ENCODE assay signal across 10 cellular contexts in the genomic region with DNA sequence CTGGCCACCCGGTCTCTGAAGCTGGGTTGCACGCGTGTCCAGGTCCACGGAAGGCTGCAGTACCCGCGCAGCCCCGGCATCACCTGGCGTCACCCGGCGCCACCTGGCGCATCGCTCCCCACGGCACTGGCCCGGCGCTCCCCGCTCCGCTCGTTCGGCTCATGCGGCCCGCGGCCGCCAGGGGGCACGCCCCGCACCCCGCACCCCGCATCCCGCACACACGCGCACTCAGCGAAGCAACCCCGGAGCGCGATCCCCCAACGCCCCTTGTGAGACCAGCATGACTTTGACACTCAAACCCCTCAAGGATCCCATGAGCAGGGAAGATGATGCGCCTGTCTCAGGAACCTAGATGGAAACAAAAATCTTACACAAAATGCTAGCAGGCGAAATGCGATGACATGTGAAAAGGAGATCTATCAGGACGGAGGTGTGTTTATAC. TPM values are rescaled to one million over a fixed set of nuclear protein-coding genes. Genes with fewer than 3 reads are reported as not detected.
DNase-seq lines count a peak whose midpoint lies in the region; ATAC-seq and TF ChIP-seq lines count a peak whose summit lies in the region.
"Had no signal": no experiment of that assay in that cellular context is flagged by ENCODE, and none has a peak within 500 bp of the region (broad histone marks: within the 10 kb centered on the region; RNA-seq: fewer than 3 reads in every experiment).

No MANE protein-coding gene starts in this region.

- H3K36me3 ChIP-seq in lung (ENCODE audit: control insufficient read depth in 2 of 2, insufficient read depth in 2 of 2, low read length in 2 of 2) (no peaks in the 10 kb centered on the region), stomach (no peaks in the 10 kb centered on the region)

- no peaks in the 10 kb centered on the region for H3K27me3 ChIP-seq in lung (ENCODE audit: control insufficient read depth, insufficient read depth)
- peaks cover 3 to 42% (median 7%) of the 10 kb centered on the region in 3 donors for H3K27me3 ChIP-seq in stomach

- ATAC-seq in activated CD4-positive, alpha-beta T cell treated with anti-CD3 and anti-CD28 coated beads for 36 hours: peak; percentile 67
- ATAC-seq in lung (ENCODE audit: insufficient read depth, low FRiP score): peak; percentile 36
- ATAC-seq in HG03025 (IDR thresholded peaks at IDR 0.05; ENCODE audit: low FRiP score, unreplicated experiment): no peak

- no peak overlapping the region for H3K27ac Mint-ChIP-seq in activated CD4-positive, alpha-beta T cell treated with anti-CD3 and anti-CD28 coated beads for 36 hours
- no peak overlapping the region for H3K27ac Mint-ChIP-seq in dendritic cell treated with granulocyte-macrophage colony-stimulating factor and Interleukin-4, amounts not matched to agents 40 ng/mL and 50 ng/mL, for 4 days

- H3K36me3 Mint-ChIP-seq in activated CD4-positive, alpha-beta T cell treated with anti-CD3 and anti-CD28 coated beads for 36 hours (ENCODE audit: low read depth): no peaks in the 10 kb centered on the region
- H3K36me3 Mint-ChIP-seq in dendritic cell treated with granulocyte-macrophage colony-stimulating factor and Interleukin-4, amounts not matched to agents 40 ng/mL and 50 ng/mL, for 4 days (ENCODE audit: low read depth): no peaks in the 10 kb centered on the region

- peaks cover 12% of the 10 kb centered on the region for H3K4me1 Mint-ChIP-seq in activated CD4-positive, alpha-beta T cell treated with anti-CD3 and anti-CD28 coated beads for 36 hours
- H3K4me1 Mint-ChIP-seq in dendritic cell treated with granulocyte-macrophage colony-stimulating factor and Interleukin-4, amounts not matched to agents 40 ng/mL and 50 ng/mL, for 4 days (ENCODE audit: low read depth): peaks cover 16% of the 10 kb centered on the region

- peaks cover 3% of the 10 kb centered on the region for H3K27me3 Mint-ChIP-seq in activated CD4-positive, alpha-beta T cell treated with anti-CD3 and anti-CD28 coated beads for 36 hours
- H3K27me3 Mint-ChIP-seq in dendritic cell treated with granulocyte-macrophage colony-stimulating factor and Interleukin-4, amounts not matched to agents 40 ng/mL and 50 ng/mL, for 4 days: peaks cover 43% of the 10 kb centered on the region

- TF ChIP-seq CTCF in GM12874 (IDR thresholded peaks at IDR 0.05; ENCODE audit: insufficient read depth, low read depth, low read length): peak; percentile 91
- peak; percentile 18 for TF ChIP-seq CTCF in lung (IDR thresholded peaks at IDR 0.05; ENCODE audit: control extremely low read depth, extremely low read depth)
- TF ChIP-seq CTCF in stomach (IDR thresholded peaks at IDR 0.05): peak in 5 of 7 experiments; percentile 51 to 86 (median 82)

- H3K9me3 ChIP-seq in lung (ENCODE audit: control insufficient read depth in 2 of 2, insufficient read depth in 1 of 2, low read length in 1 of 2) (no peaks in the 10 kb centered on the region), stomach (no peaks in the 10 kb centered on the region)

- no peak for TF ChIP-seq POLR2A in stomach (IDR thresholded peaks at IDR 0.05)

- peak; percentile 51; the same call in 1 of the 2 replicates for TF ChIP-seq RAD21 in Ishikawa (IDR thresholded peaks at IDR 0.05; ENCODE audit: low read depth)

- H3K4me1 ChIP-seq in lung (ENCODE audit: control insufficient read depth in 2 of 2, insufficient read depth in 2 of 2, low read length in 2 of 2) (no peaks in the 10 kb centered on the region), stomach (peaks cover 7 to 25% (median 19%) of the 10 kb centered on the region in 4 donors)

- no peak overlapping the region for H3K4me3 Mint-ChIP-seq in activated CD4-positive, alpha-beta T cell treated with anti-CD3 and anti-CD28 coated beads for 36 hours
- H3K4me3 Mint-ChIP-seq in dendritic cell treated with granulocyte-macrophage colony-stimulating factor and Interleukin-4, amounts not matched to agents 40 ng/mL and 50 ng/mL, for 4 days: peak overlapping the region; percentile 4

- H3K27ac ChIP-seq in lung (ENCODE audit: low read depth in 1 of 2, low read length in 1 of 2) (no peak overlapping the region), stomach (peak overlapping the region in 1 of 5 donors; percentile 12)

- no peaks in the 10 kb centered on the region for H3K9me3 Mint-ChIP-seq in activated CD4-positive, alpha-beta T cell treated with anti-CD3 and anti-CD28 coated beads for 36 hours (ENCODE audit: low read depth)
- no peaks in the 10 kb centered on the region for H3K9me3 Mint-ChIP-seq in dendritic cell treated with granulocyte-macrophage colony-stimulating factor and Interleukin-4, amounts not matched to agents 40 ng/mL and 50 ng/mL, for 4 days

- DNase-seq in activated CD4-positive, alpha-beta T cell treated with anti-CD3 and anti-CD28 coated beads for 36 hours: peak; percentile 84
- DNase-seq in lung (ENCODE audit: low spot score) (peak; percentile 42), stomach (peak; percentile 67), NCI-H2029 (lab: John Stamatoyannopoulos, UW) (no peak)

- POLR2A ChIA-PET in activated CD4-positive, alpha-beta T cell treated with anti-CD3 and anti-CD28 coated beads for 36 hours (lab: Charles Lee): interaction anchor here (0.8 kb wide), 1 partner anchor 17 kb away, joined by 3 read pairs; no protein-coding TSS in a partner anchor

- intact Hi-C loops in activated CD4-positive, alpha-beta T cell treated with anti-CD3 and anti-CD28 coated beads for 36 hours (cut with DNase I, micrococcal nuclease): loop anchor here (1.0 to 10.0 kb wide), 7 partner anchors 124 to 809 kb away; no protein-coding TSS in a partner anchor
- intact Hi-C loops in dendritic cell treated with granulocyte-macrophage colony-stimulating factor and Interleukin-4, amounts not matched to agents 40 ng/mL and 50 ng/mL, for 4 days (cut with micrococcal nuclease): loop anchor here (2.0 to 5.0 kb wide), 2 partner anchors 21 to 141 kb away; a partner anchor contains a TSS
- intact Hi-C loops in stomach (cut with DNase I; ENCODE audit: low total_unique reads): loop anchor here (5.0 kb wide), 1 partner anchor 46 kb away; no protein-coding TSS in a partner anchor

- WGBS in lung, 2 donors: 5% methylated on average over 39 of the region's 39 CpGs
- WGBS in stomach, 5 donors: 4 to 9% (median 5%) methylated on average over 9 to 39 of the region's 39 CpGs

- H3K4me3 ChIP-seq in lung (no peak overlapping the region), stomach (peak overlapping the region in 1 of 4 donors; percentile 28)

- CTCF ChIA-PET in activated CD4-positive, alpha-beta T cell treated with anti-CD3 and anti-CD28 coated beads for 36 hours (lab: Charles Lee): interaction anchor here (0.6 to 2.6 kb wide), 8 partner anchors 19 to 169 kb away, joined by 4 to 31 read pairs (median 4); no protein-coding TSS in a partner anchor

- no peak for TF ChIP-seq EP300 in Ishikawa (IDR thresholded peaks at IDR 0.05; ENCODE audit: borderline replicate concordance)
- TF ChIP-seq EP300 in stomach (IDR thresholded peaks at IDR 0.05): no peak

TF ChIP-seq in Ishikawa, 13 proteins besides CTCF, POLR2A, EP300 and RAD21:
- TF ChIP-seq ZBTB7A (IDR thresholded peaks at IDR 0.05; ENCODE audit: low read depth) (no peak), CREB1 (IDR thresholded peaks at IDR 0.05; ENCODE audit: low read depth) (no peak), CEBPB (IDR thresholded peaks at IDR 0.05) (no peak)
- TF ChIP-seq, protein P1, sequence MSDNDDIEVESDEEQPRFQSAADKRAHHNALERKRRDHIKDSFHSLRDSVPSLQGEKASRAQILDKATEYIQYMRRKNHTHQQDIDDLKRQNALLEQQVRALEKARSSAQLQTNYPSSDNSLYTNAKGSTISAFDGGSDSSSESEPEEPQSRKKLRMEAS (IDR thresholded peaks at IDR 0.05): 0 out of 2 replicates have a peak, but pooled peaks have one; percentile 16

RNA-seq across cellular contexts. Expression of a gene that starts 11.9 kb away (rescaled TPM):
- not detected for total RNA-seq in activated CD4-positive, alpha-beta T cell treated with anti-CD3 and anti-CD28 coated beads for 36 hours
- total RNA-seq in lung (under 1 TPM; 0.34 to 0.77 TPM), stomach (100 to 1,000 TPM in 1 of 5 donors, 10 to 100 TPM in 4; 14.5 to 164 (median 61.3) TPM)
- polyA plus RNA-seq in lung (1 to 10 TPM in 1 of 2 donors, under 1 TPM in 1; 0.18 to 1.6 TPM), stomach (1 to 10 TPM in 2 of 3 donors, under 1 TPM in 1; 0.55 to 5.3 (median 3.1) TPM)
- total RNA-seq: urinary bladder had no signal
- polyA plus RNA-seq: urinary bladder had no signal

RNA-seq across cellular contexts. Expression of a gene that starts 20.7 kb away (rescaled TPM):
- total RNA-seq in activated CD4-positive, alpha-beta T cell treated with anti-CD3 and anti-CD28 coated beads for 36 hours: under 1 TPM; 0.62 to 0.76 TPM
- total RNA-seq in lung: 10 to 100 TPM; 14.7 to 16.1 TPM
- polyA plus RNA-seq in lung: 1 to 10 TPM; 3.0 to 4.0 TPM
- 100 to 1,000 TPM in 2 of 5 donors, 10 to 100 TPM in 3; 36.4 to 110 (median 86.2) TPM for total RNA-seq in stomach
- 10 to 100 TPM; 10.0 to 53.0 (median 21.7) TPM for polyA plus RNA-seq in stomach

RNA-seq across cellular contexts. Expression of a gene that starts 56.6 kb away (rescaled TPM):
- not detected for total RNA-seq in activated CD4-positive, alpha-beta T cell treated with anti-CD3 and anti-CD28 coated beads for 36 hours
- total RNA-seq in lung (under 1 TPM; 0.61 to 0.74 TPM), stomach (10 to 100 TPM in 3 of 5 donors, 1 to 10 TPM in 1, not detected in 1; 2.6 to 63.7 (median 28.3) TPM)
- polyA plus RNA-seq in lung (under 1 TPM in 1 of 2 donors, not detected in 1; 0.37 TPM), stomach (1 to 10 TPM in 1 of 3 donors, not detected in 2; 1.1 TPM)
- total RNA-seq: urinary bladder had no signal
- polyA plus RNA-seq: adipose tissue, urinary bladder had no signal

Comparison
In these comparisons a context has a peak if more than half of its experiments do, and no peak if none do; other contexts are left out.
1. CTCF ChIP-seq: peak in every context shown above with its lines; median percentile 91 in GM12874; 82 in stomach; 18 in lung.
2. RNA of a gene that starts 11.9 kb away (total RNA-seq): 14.5 to 164 TPM in stomach; 0.34 to 0.77 TPM in lung and not detected in activated CD4-positive, alpha-beta T cell treated with anti-CD3 and anti-CD28 coated beads for 36 hours; every median in the first group is over 4 times any median in the second.
3. RNA of a gene that starts 20.7 kb away (total RNA-seq): 36.4 to 110 TPM in stomach and 14.7 to 16.1 TPM in lung; 0.62 to 0.76 TPM in activated CD4-positive, alpha-beta T cell treated with anti-CD3 and anti-CD28 coated beads for 36 hours; every median in the first group is over 4 times any median in the second.